In genomic region chr12:96711364-96711763, GRCh38 we compare ENCODE assay signal across 26 cellular contexts.
"Had no signal": no experiment of that assay in that cellular context is flagged by ENCODE, and none has a peak within 500 bp of the region (broad histone marks: within the 10 kb centered on the region; RNA-seq: fewer than 3 reads in every experiment).

No MANE protein-coding gene starts in this region.

- H3K36me3 ChIP-seq: heart left ventricle, lower lobe of right lung, right lobe of liver, vagina, WERI-Rb-1 had no signal

- H3K27me3 Mint-ChIP-seq: stimulated activated memory B cell treated with anti-CD40 and anti-IgM and Interleukin-4, amounts not matched to agents 10 μg/mL and 1 μg/mL and 100 μg/mL, for 72 hours had no signal

- H3K4me3 Mint-ChIP-seq: activated naive CD8-positive, alpha-beta T cell; activated T-cell treated with anti-CD3 and anti-CD28 coated beads, Interleukin-2, amount 50 U/mL, for 24 hours; stimulated activated memory B cell treated with anti-CD40 and anti-IgM and Interleukin-4, amounts not matched to agents 10 μg/mL and 1 μg/mL and 100 μg/mL, for 72 hours had no signal

- H3K36me3 Mint-ChIP-seq: activated naive CD8-positive, alpha-beta T cell; naive B cell; stimulated activated memory B cell treated with anti-CD40 and anti-IgM and Interleukin-4, amounts not matched to agents 10 μg/mL and 1 μg/mL and 100 μg/mL, for 72 hours had no signal

- H3K27me3 ChIP-seq: heart left ventricle, right lobe of liver, testis, vagina had no signal

- H3K9me3 Mint-ChIP-seq: activated T-cell treated with anti-CD3 and anti-CD28 coated beads, Interleukin-2, amount 50 U/mL, for 24 hours; activated T-helper 2 cell treated with anti-CD3 and anti-CD28 coated beads, Interferon-gamma antibody, Interleukin-2, Interleukin-4, amounts not matched to agents 10 μg/mL and 5 μg/mL and 100 μg/mL, durations not matched to agents 14 hours and 24 hours and 36 hours; naive B cell; stimulated activated memory B cell treated with anti-CD40 and anti-IgM and Interleukin-4, amounts not matched to agents 10 μg/mL and 1 μg/mL and 100 μg/mL, for 72 hours had no signal

- H3K27ac Mint-ChIP-seq: activated naive CD8-positive, alpha-beta T cell; activated T-cell treated with anti-CD3 and anti-CD28 coated beads, Interleukin-2, amount 50 U/mL, for 24 hours; activated T-helper 2 cell treated with anti-CD3 and anti-CD28 coated beads, Interferon-gamma antibody, Interleukin-2, Interleukin-4, amounts not matched to agents 10 μg/mL and 5 μg/mL and 100 μg/mL, durations not matched to agents 14 hours and 24 hours and 36 hours; naive B cell; stimulated activated memory B cell treated with anti-CD40 and anti-IgM and Interleukin-4, amounts not matched to agents 10 μg/mL and 1 μg/mL and 100 μg/mL, for 72 hours had no signal

- DNase-seq: activated CD4-positive, alpha-beta T cell treated with anti-CD3 and anti-CD28 coated beads, Interleukin-2, amount 50 U/mL, for 1 hour; activated CD4-positive, CD25-positive, alpha-beta regulatory T cell treated with anti-CD3 and anti-CD28 coated beads, Interleukin-2, amount 50 U/mL, for 72 hours; activated CD8-positive, alpha-beta memory T cell treated with anti-CD3 and anti-CD28 coated beads for 24 hours; activated CD8-positive, alpha-beta memory T cell treated with anti-CD3 and anti-CD28 coated beads, Interleukin-2, amount 50 U/mL, for 4 hours; activated naive CD4-positive, alpha-beta T cell; activated T-cell treated with anti-CD3 and anti-CD28 coated beads, Interleukin-2, amount 50 U/mL, for 24 hours; amniotic stem cell; cerebellar nuclear complex; heart left ventricle; islet precursor cell; lower lobe of right lung; mesendoderm; naive B cell; nucleus accumbens; right lobe of liver; stimulated activated CD4-positive, alpha-beta T cell treated with anti-CD3 and anti-CD28 coated beads, Interleukin-2, amount 100 ng/mL, for 24 hours; testis; trophoblast cell; WERI-Rb-1 had no signal

- ATAC-seq: heart left ventricle; left lobe of liver; lower lobe of right lung; right lobe of liver; stimulated activated memory B cell treated with anti-CD40 and anti-IgM and Interleukin-4, amounts not matched to agents 10 μg/mL and 1 μg/mL and 100 μg/mL, for 72 hours had no signal

- H3K4me3 ChIP-seq: coronary artery, heart left ventricle, lower lobe of right lung, right lobe of liver, skin epidermis, testis, vagina had no signal

- H3K4me1 Mint-ChIP-seq: naive B cell; stimulated activated memory B cell treated with anti-CD40 and anti-IgM and Interleukin-4, amounts not matched to agents 10 μg/mL and 1 μg/mL and 100 μg/mL, for 72 hours had no signal
